ENCODE assay signal across 1 cellular context in genomic region chr7:26188291-26188999, GRCh38.
TF ChIP-seq lines count a peak whose summit lies in the region.

No MANE protein-coding gene starts in this region.

TF ChIP-seq in HepG2, 621 proteins besides CTCF, POLR2A, EP300 and RAD21 (continues in another document):
- TF ChIP-seq TP53 (CRISPR knock-in tag; conservative IDR thresholded peaks at IDR 0.05) (no peak), ZNF232 (CRISPR knock-in tag; IDR thresholded peaks at IDR 0.05; ENCODE audit: borderline replicate concordance) (no peak), ZNF101 (CRISPR knock-in tag; IDR thresholded peaks at IDR 0.05; ENCODE audit: borderline replicate concordance, low read depth) (no peak), EED (CRISPR knock-in tag; IDR thresholded peaks at IDR 0.05) (no peak), SSRP1 (CRISPR knock-in tag; IDR thresholded peaks at IDR 0.05) (peak; percentile 62; the same call in 1 of the 2 replicates), SNRNP70 (IDR thresholded peaks at IDR 0.05; ENCODE audit: low read depth, low read length) (0 out of 2 replicates have a peak, but pooled peaks have one; percentile 54), NFYB (CRISPR knock-in tag; IDR thresholded peaks at IDR 0.05) (no peak), RBFOX2 (IDR thresholded peaks at IDR 0.05; ENCODE audit: low read depth, low read length) (peak; percentile 66; the same call in 1 of the 2 replicates), BCL6 (CRISPR knock-in tag; IDR thresholded peaks at IDR 0.05) (no peak), BRF2 (CRISPR knock-in tag; IDR thresholded peaks at IDR 0.05) (peak; percentile 12; the same call in 1 of the 2 replicates), ZNF713 (CRISPR knock-in tag; IDR thresholded peaks at IDR 0.05) (no peak), CHD4 (IDR thresholded peaks at IDR 0.05; ENCODE audit: borderline replicate concordance, low read length) (no peak), MXD3 (CRISPR knock-in tag; IDR thresholded peaks at IDR 0.05) (no peak), ZNF3 (CRISPR knock-in tag; IDR thresholded peaks at IDR 0.05) (no peak), ZNF562 (CRISPR knock-in tag; IDR thresholded peaks at IDR 0.05; ENCODE audit: borderline replicate concordance) (peak; percentile 25; the same call in 1 of the 2 replicates), ZHX1 (CRISPR knock-in tag; IDR thresholded peaks at IDR 0.05; ENCODE audit: low read depth) (no peak), ZFP36L1 (CRISPR knock-in tag; IDR thresholded peaks at IDR 0.05) (no peak), AKAP8 (CRISPR knock-in tag; IDR thresholded peaks at IDR 0.05) (no peak), SOX6 (IDR thresholded peaks at IDR 0.05) (no peak), SOX6 (CRISPR knock-in tag; IDR thresholded peaks at IDR 0.05) (no peak), POLR2AphosphoS2 (IDR thresholded peaks at IDR 0.05; ENCODE audit: low read depth, low read length) (peak; percentile 95; the same call in 1 of the 2 replicates), MBD4 (IDR thresholded peaks at IDR 0.05; ENCODE audit: borderline replicate concordance, low read length) (peak; percentile 84), TOE1 (CRISPR knock-in tag; IDR thresholded peaks at IDR 0.05) (no peak), ZNF775 (CRISPR knock-in tag; IDR thresholded peaks at IDR 0.05; ENCODE audit: borderline replicate concordance) (no peak), FLYWCH1 (CRISPR knock-in tag; IDR thresholded peaks at IDR 0.05) (no peak), IRF9 (CRISPR knock-in tag; IDR thresholded peaks at IDR 0.05; ENCODE audit: borderline replicate concordance) (no peak), ZNF570 (CRISPR knock-in tag; IDR thresholded peaks at IDR 0.05; ENCODE audit: borderline replicate concordance) (no peak), ZUFSP (CRISPR knock-in tag; IDR thresholded peaks at IDR 0.05; ENCODE audit: borderline replicate concordance) (no peak), ZMYM2 (CRISPR knock-in tag; IDR thresholded peaks at IDR 0.05) (no peak), SIN3B (IDR thresholded peaks at IDR 0.05; ENCODE audit: low read length) (no peak), NFIC (IDR thresholded peaks at IDR 0.05; ENCODE audit: low read length) (peak; percentile 24; the same call in 1 of the 2 replicates), NR2F1 (CRISPR knock-in tag; IDR thresholded peaks at IDR 0.05) (peak in 1 of 2 experiments; percentile 36; a peak in 1 of 4 replicates), TERF1 (CRISPR knock-in tag; IDR thresholded peaks at IDR 0.05) (no peak), ATF4 (CRISPR knock-in tag; IDR thresholded peaks at IDR 0.05) (no peak; a peak in 1 of 4 replicates), KDM6A (CRISPR knock-in tag; IDR thresholded peaks at IDR 0.05; ENCODE audit: low read depth) (no peak), RBM22 (optimal IDR thresholded peaks at IDR 0.05; ENCODE audit: low read length) (peak; percentile 84), PLRG1 (conservative IDR thresholded peaks at IDR 0.05) (no peak), THAP11 (CRISPR knock-in tag; IDR thresholded peaks at IDR 0.05) (no peak), HNF4G (IDR thresholded peaks at IDR 0.05; ENCODE audit: borderline replicate concordance, low read depth, low read length) (no peak), HNF4G (CRISPR knock-in tag; IDR thresholded peaks at IDR 0.05; ENCODE audit: borderline replicate concordance, low read depth) (no peak), ZNF784 (CRISPR knock-in tag; IDR thresholded peaks at IDR 0.05; ENCODE audit: borderline replicate concordance) (no peak), NR2C2 (CRISPR knock-in tag; IDR thresholded peaks at IDR 0.05; ENCODE audit: borderline replicate concordance) (no peak), NCOA2 (CRISPR knock-in tag; IDR thresholded peaks at IDR 0.05) (0 out of 2 replicates have a peak, but pooled peaks have one; percentile 7), SMARCE1 (IDR thresholded peaks at IDR 0.05; ENCODE audit: borderline replicate concordance) (no peak), PAF1 (CRISPR knock-in tag; IDR thresholded peaks at IDR 0.05) (peak; percentile 71), JUN (CRISPR knock-in tag; IDR thresholded peaks at IDR 0.05) (no peak), HES4 (CRISPR knock-in tag; IDR thresholded peaks at IDR 0.05; ENCODE audit: borderline replicate concordance) (no peak)
- TF ChIP-seq, protein P1, sequence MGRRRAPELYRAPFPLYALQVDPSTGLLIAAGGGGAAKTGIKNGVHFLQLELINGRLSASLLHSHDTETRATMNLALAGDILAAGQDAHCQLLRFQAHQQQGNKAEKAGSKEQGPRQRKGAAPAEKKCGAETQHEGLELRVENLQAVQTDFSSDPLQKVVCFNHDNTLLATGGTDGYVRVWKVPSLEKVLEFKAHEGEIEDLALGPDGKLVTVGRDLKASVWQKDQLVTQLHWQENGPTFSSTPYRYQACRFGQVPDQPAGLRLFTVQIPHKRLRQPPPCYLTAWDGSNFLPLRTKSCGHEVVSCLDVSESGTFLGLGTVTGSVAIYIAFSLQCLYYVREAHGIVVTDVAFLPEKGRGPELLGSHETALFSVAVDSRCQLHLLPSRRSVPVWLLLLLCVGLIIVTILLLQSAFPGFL (CRISPR knock-in tag; IDR thresholded peaks at IDR 0.05): no peak
- TF ChIP-seq, protein P2, sequence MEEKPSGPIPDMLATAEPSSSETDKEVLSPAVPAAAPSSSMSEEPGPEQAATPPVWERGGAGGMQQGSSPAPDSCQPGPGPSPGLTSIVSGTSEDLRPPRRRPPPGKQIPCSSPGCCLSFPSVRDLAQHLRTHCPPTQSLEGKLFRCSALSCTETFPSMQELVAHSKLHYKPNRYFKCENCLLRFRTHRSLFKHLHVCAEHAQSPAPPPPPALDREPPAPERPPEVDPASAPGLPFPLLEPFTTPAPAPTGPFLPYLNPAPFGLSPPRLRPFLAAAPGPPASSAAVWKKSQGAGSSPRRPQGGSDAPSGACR (CRISPR knock-in tag; IDR thresholded peaks at IDR 0.05): no peak
- TF ChIP-seq, protein P3, sequence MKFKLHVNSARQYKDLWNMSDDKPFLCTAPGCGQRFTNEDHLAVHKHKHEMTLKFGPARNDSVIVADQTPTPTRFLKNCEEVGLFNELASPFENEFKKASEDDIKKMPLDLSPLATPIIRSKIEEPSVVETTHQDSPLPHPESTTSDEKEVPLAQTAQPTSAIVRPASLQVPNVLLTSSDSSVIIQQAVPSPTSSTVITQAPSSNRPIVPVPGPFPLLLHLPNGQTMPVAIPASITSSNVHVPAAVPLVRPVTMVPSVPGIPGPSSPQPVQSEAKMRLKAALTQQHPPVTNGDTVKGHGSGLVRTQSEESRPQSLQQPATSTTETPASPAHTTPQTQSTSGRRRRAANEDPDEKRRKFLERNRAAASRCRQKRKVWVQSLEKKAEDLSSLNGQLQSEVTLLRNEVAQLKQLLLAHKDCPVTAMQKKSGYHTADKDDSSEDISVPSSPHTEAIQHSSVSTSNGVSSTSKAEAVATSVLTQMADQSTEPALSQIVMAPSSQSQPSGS (CRISPR knock-in tag; IDR thresholded peaks at IDR 0.05): no peak
- TF ChIP-seq, protein P4, sequence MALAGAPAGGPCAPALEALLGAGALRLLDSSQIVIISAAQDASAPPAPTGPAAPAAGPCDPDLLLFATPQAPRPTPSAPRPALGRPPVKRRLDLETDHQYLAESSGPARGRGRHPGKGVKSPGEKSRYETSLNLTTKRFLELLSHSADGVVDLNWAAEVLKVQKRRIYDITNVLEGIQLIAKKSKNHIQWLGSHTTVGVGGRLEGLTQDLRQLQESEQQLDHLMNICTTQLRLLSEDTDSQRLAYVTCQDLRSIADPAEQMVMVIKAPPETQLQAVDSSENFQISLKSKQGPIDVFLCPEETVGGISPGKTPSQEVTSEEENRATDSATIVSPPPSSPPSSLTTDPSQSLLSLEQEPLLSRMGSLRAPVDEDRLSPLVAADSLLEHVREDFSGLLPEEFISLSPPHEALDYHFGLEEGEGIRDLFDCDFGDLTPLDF (CRISPR knock-in tag; IDR thresholded peaks at IDR 0.05): no peak
- TF ChIP-seq, protein P5, sequence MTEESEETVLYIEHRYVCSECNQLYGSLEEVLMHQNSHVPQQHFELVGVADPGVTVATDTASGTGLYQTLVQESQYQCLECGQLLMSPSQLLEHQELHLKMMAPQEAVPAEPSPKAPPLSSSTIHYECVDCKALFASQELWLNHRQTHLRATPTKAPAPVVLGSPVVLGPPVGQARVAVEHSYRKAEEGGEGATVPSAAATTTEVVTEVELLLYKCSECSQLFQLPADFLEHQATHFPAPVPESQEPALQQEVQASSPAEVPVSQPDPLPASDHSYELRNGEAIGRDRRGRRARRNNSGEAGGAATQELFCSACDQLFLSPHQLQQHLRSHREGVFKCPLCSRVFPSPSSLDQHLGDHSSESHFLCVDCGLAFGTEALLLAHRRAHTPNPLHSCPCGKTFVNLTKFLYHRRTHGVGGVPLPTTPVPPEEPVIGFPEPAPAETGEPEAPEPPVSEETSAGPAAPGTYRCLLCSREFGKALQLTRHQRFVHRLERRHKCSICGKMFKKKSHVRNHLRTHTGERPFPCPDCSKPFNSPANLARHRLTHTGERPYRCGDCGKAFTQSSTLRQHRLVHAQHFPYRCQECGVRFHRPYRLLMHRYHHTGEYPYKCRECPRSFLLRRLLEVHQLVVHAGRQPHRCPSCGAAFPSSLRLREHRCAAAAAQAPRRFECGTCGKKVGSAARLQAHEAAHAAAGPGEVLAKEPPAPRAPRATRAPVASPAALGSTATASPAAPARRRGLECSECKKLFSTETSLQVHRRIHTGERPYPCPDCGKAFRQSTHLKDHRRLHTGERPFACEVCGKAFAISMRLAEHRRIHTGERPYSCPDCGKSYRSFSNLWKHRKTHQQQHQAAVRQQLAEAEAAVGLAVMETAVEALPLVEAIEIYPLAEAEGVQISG (CRISPR knock-in tag; IDR thresholded peaks at IDR 0.05): no peak
